Comparison of ENCODE assay signal across 13 cellular contexts in the genomic region with DNA sequence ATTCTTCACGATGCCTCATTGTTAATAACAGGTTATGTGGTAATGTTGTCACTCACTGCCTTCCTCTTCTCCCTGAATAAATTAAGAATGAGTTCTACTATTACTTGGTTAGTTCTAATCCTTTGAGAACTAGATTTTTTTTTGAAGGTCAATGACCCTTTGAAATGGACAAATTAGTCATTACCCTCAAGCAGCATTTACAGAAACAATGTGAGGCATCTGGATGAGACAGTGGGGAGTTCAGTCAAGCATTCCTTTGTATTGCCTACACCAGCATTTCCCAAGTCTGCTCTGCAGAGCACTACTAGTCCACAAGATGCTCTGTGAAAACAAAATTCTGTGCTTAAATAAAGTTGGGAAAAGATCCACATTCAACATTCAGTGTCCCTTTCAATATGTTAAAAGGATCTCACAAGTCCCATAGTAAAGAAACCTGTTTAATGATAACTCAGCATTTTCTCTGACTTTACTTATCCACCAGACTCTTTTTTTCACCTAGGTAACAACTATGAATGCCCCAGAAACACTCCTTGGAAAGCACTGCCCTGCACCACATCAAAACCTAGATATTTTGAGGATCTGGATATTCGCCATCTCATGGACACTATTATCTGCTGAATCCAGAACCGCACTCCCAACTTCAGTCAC.
DNase-seq lines count a peak whose midpoint lies in the region; ATAC-seq, FAIRE-seq and TF ChIP-seq lines count a peak whose summit lies in the region.
"Had no signal": no experiment of that assay in that cellular context is flagged by ENCODE, and none has a peak within 500 bp of the region (broad histone marks: within the 10 kb centered on the region; RNA-seq: fewer than 3 reads in every experiment).

No MANE protein-coding gene starts in this region.

- H4K5ac ChIP-seq in mesendoderm (ENCODE audit: low read length), result no peak overlapping the region

- H3K36me3 ChIP-seq in BJ (ENCODE audit: control insufficient read depth, insufficient read depth, low read length) (no peaks in the 10 kb centered on the region), mesendoderm (ENCODE audit: control insufficient read depth, insufficient read depth, low read length) (no peaks in the 10 kb centered on the region)

- no peaks in the 10 kb centered on the region for H3K4me1 ChIP-seq in mesendoderm (ENCODE audit: control insufficient read depth, low read depth, low read length)

- H3K27me3 ChIP-seq in BJ (ENCODE audit: control insufficient read depth, insufficient read depth, low read length) (no peaks in the 10 kb centered on the region), mesendoderm (ENCODE audit: insufficient read depth, low read length, poor library complexity) (no peaks in the 10 kb centered on the region)
- H3K27me3 ChIP-seq: hepatocyte had no signal

- no peak overlapping the region for H3K27ac ChIP-seq in mesendoderm (ENCODE audit: low read depth, low read length)
- H3K27ac ChIP-seq: dorsolateral prefrontal cortex, hepatocyte had no signal

- DNase-seq in BJ (ENCODE audit: low read depth) (peak; percentile 67), NCI-H69 (lab: John Stamatoyannopoulos, UW) (peak; percentile 34), epithelial cell of esophagus (ENCODE audit: low read depth) (peak; percentile 1), mesendoderm (peak; percentile 76), frontal cortex (ENCODE audit: low spot score in 2 of 2) (no peak), KBM-7 (no peak), OCI-M2 (lab: John Stamatoyannopoulos, UW; ENCODE audit: unreplicated experiment) (no peak)
- DNase-seq: CD4-positive, alpha-beta memory T cell; dorsolateral prefrontal cortex; stimulated activated CD4-positive, alpha-beta T cell treated with anti-CD3 and anti-CD28 coated beads, Interleukin-4, amount 100 ng/mL, for 4 hours had no signal

- H4K8ac ChIP-seq in mesendoderm (ENCODE audit: low read depth, low read length), result no peak overlapping the region

- H2BK15ac ChIP-seq in mesendoderm (replicated peaks; ENCODE audit: low read depth), result no peak overlapping the region

- WGBS in mesendoderm (ENCODE audit: extremely low coverage, insufficient coverage, low lambda C conversion rate), result no CpG with 5 or more reads among the region's 3 CpGs

- CTCF ChIA-PET in BJ (lab: Yijun Ruan, JAX), result no interaction called here

- POLR2A ChIA-PET in BJ (lab: Charles Lee), result no interaction called here

- H3K4ac ChIP-seq in mesendoderm (ENCODE audit: low read depth, low read length), result no peak overlapping the region

- H3K4me3 ChIP-seq in BJ (ENCODE audit: low read depth, low read length) (no peak overlapping the region), epithelial cell of esophagus (ENCODE audit: low read length) (no peak overlapping the region), mesendoderm (ENCODE audit: low read length) (no peak overlapping the region)
- H3K4me3 ChIP-seq: dorsolateral prefrontal cortex, hepatocyte had no signal

- in situ Hi-C loops in KBM-7 (cut with MboI; ENCODE audit: low pct_unique_long_range_greater_than_20kb, low sequenced_read_pairs), result no loop called here

- no peak for FAIRE-seq in frontal cortex (lab: Jason Lieb, UNC)

- H2BK5ac ChIP-seq in mesendoderm (ENCODE audit: low read length), result no peak overlapping the region

- no peak overlapping the region for H3K9ac ChIP-seq in mesendoderm (ENCODE audit: low read length)

- no peaks in the 10 kb centered on the region for H3K79me1 ChIP-seq in mesendoderm (ENCODE audit: low read length)

- H3K56ac ChIP-seq in mesendoderm (ENCODE audit: low read length), result no peak overlapping the region

- H3K79me2 ChIP-seq in mesendoderm (ENCODE audit: control insufficient read depth, insufficient read depth, low read length), result no peaks in the 10 kb centered on the region
- H3K79me2 ChIP-seq: hepatocyte had no signal

- no peak overlapping the region for H3K4me2 ChIP-seq in mesendoderm (ENCODE audit: low read length)
- H3K4me2 ChIP-seq: hepatocyte had no signal

- ATAC-seq in HG03135 (IDR thresholded peaks at IDR 0.05; ENCODE audit: unreplicated experiment), result no peak
- ATAC-seq: Panc1 had no signal

- no peak overlapping the region for H2AK5ac ChIP-seq in mesendoderm (ENCODE audit: low read length)

- H2BK120ac ChIP-seq in mesendoderm (ENCODE audit: low read depth, low read length), result no peak overlapping the region

- H3K18ac ChIP-seq in mesendoderm (ENCODE audit: low read length), result no peak overlapping the region

- no peak for TF ChIP-seq CTCF in BJ (IDR thresholded peaks at IDR 0.05; ENCODE audit: insufficient read depth, low read depth, low read length)
- TF ChIP-seq CTCF in epithelial cell of esophagus (IDR thresholded peaks at IDR 0.05; ENCODE audit: insufficient read depth, low read depth, low read length, missing control alignments), result no peak

- H3K23ac ChIP-seq in mesendoderm (ENCODE audit: low read length), result no peak overlapping the region

Comparison
In these comparisons a context has a peak if more than half of its experiments do, and no peak if none do; other contexts are left out.
1. DNase-seq: peak in BJ (single experiment), NCI-H69 (single experiment), epithelial cell of esophagus (single experiment) and mesendoderm (single experiment); none in frontal cortex (0 of 2), KBM-7 (single experiment) and OCI-M2 (single experiment).